Comparison of ENCODE assay signal across 1 cellular context in genomic region chr17:1111599-1112443, GRCh38.
TF ChIP-seq lines count a peak whose summit lies in the region.

No MANE protein-coding gene starts in this region.

TF ChIP-seq in HepG2, 621 proteins besides CTCF, POLR2A, EP300 and RAD21 (continued from another document and continues in another):
- TF ChIP-seq ZNF768 (CRISPR knock-in tag; IDR thresholded peaks at IDR 0.05) (no peak), ZNF687 (CRISPR knock-in tag; IDR thresholded peaks at IDR 0.05) (peak; percentile 48), PRDM10 (CRISPR knock-in tag; IDR thresholded peaks at IDR 0.05; ENCODE audit: low read depth) (no peak), ATF3 (CRISPR knock-in tag; IDR thresholded peaks at IDR 0.05) (no peak), ZNF746 (CRISPR knock-in tag; IDR thresholded peaks at IDR 0.05) (no peak), FOXK2 (IDR thresholded peaks at IDR 0.05) (no peak), GATA4 (IDR thresholded peaks at IDR 0.05; ENCODE audit: borderline replicate concordance, low read depth) (no peak), XRCC5 (optimal IDR thresholded peaks at IDR 0.05; ENCODE audit: low read length) (peak; percentile 2), SKIL (CRISPR knock-in tag; IDR thresholded peaks at IDR 0.05; ENCODE audit: borderline replicate concordance) (no peak), ZSCAN5A (CRISPR knock-in tag; IDR thresholded peaks at IDR 0.05; ENCODE audit: borderline replicate concordance) (no peak), ZBTB10 (CRISPR knock-in tag; IDR thresholded peaks at IDR 0.05; ENCODE audit: borderline replicate concordance) (no peak), HNRNPUL1 (IDR thresholded peaks at IDR 0.05; ENCODE audit: low read depth, low read length) (no peak), ZNF282 (IDR thresholded peaks at IDR 0.05; ENCODE audit: partially characterized antibody) (no peak), GTF3A (CRISPR knock-in tag; conservative IDR thresholded peaks at IDR 0.05) (no peak), CAMTA2 (CRISPR knock-in tag; IDR thresholded peaks at IDR 0.05; ENCODE audit: borderline replicate concordance) (no peak), ZBTB37 (CRISPR knock-in tag; IDR thresholded peaks at IDR 0.05) (no peak), ZNF615 (CRISPR knock-in tag; IDR thresholded peaks at IDR 0.05; ENCODE audit: borderline replicate concordance) (no peak), ZNF605 (CRISPR knock-in tag; IDR thresholded peaks at IDR 0.05) (0 out of 2 replicates have a peak, but pooled peaks have one; percentile 12), ZNF296 (CRISPR knock-in tag; conservative IDR thresholded peaks at IDR 0.05) (no peak), ZNF276 (CRISPR knock-in tag; IDR thresholded peaks at IDR 0.05; ENCODE audit: low read depth) (0 out of 2 replicates have a peak, but pooled peaks have one; percentile 53), KLF16 (CRISPR knock-in tag; IDR thresholded peaks at IDR 0.05) (no peak), DZIP1 (CRISPR knock-in tag; IDR thresholded peaks at IDR 0.05) (no peak), ATF4 (CRISPR knock-in tag; IDR thresholded peaks at IDR 0.05) (0 out of 4 replicates have a peak, but pooled peaks of 1 of the 2 experiments have one; percentile 18), TFE3 (CRISPR knock-in tag; IDR thresholded peaks at IDR 0.05) (no peak), HOXA3 (CRISPR knock-in tag; IDR thresholded peaks at IDR 0.05) (no peak), ZFX (CRISPR knock-in tag; IDR thresholded peaks at IDR 0.05; ENCODE audit: low read depth) (no peak), MAX (IDR thresholded peaks at IDR 0.05) (0 out of 2 replicates have a peak, but pooled peaks have one; percentile 16)
